ENCODE assay signal across 1 cellular context in the genomic region with DNA sequence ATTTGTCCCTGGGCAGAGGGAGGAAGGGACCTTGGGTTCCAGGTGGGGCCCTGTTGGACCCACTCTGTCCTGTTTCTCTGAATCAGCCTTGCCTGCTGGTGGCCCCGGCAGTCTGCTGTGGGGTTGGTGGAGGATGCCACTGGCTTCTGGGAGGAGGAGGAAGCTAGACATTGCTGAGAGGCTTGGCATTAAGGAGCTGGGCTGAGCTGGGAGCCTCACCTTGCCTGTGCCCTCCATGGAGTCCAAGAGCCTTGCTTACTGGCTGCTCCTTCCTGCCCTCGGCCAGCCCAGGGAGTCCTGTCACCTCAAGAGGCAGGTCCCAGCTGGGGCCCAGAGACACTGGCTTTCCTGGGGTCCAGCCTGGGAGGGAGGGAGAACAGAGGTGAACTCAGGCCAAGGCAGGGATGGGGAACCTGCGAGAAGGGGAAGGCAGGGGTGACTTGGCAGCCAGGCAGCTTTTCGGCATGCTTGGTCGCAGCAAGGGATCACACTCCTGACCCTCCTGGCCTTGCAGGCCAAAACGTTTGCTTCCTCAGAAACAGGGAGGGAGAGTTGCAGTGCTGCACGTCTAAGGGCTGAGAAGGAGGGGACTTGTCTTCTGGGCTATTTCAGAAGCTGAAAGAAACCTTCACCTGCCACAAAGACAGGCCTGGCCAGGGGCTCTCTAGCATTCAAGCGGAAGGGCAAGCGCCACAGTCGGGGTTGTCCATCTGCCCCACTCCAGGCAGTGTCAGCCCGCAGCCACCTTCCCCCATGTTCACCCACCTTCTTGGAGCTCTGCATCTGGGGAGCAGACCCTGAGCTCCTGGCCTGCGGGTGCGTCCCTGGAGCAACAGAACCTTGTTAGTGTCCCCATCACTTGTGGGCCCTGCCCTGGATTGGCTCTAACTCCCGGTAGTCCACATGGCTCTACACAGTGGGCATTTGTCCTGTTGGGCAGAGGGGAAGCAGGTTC.
TF ChIP-seq lines count a peak whose summit lies in the region.

No MANE protein-coding gene starts in this region.

TF ChIP-seq in K562, 482 proteins besides CTCF, POLR2A, EP300 and RAD21:
- TF ChIP-seq POLR2G (IDR thresholded peaks at IDR 0.05; ENCODE audit: low read depth, low read length) (0 out of 2 replicates have a peak, but pooled peaks have one; percentile 25), ZBTB7A (IDR thresholded peaks at IDR 0.05; ENCODE audit: borderline replicate concordance, control insufficient read depth, low read depth, low read length) (no peak), HMG20B (CRISPR knock-in tag; IDR thresholded peaks at IDR 0.05) (no peak)
TF ChIP-seq in K562: peak in this region for 1.
